Comparison of ENCODE assay signal across 9 cellular contexts in genomic region chr14:64800000-64800399, GRCh38.
DNase-seq lines count a peak whose midpoint lies in the region; ATAC-seq and TF ChIP-seq lines count a peak whose summit lies in the region.
"Had no signal": no experiment of that assay in that cellular context is flagged by ENCODE, and none has a peak within 500 bp of the region (broad histone marks: within the 10 kb centered on the region; RNA-seq: fewer than 3 reads in every experiment).

No MANE protein-coding gene starts in this region.

- ATAC-seq in left ventricle myocardium superior (peak; percentile 79), upper lobe of right lung (peak; percentile 76)

- no peaks in the 10 kb centered on the region for H3K9me3 ChIP-seq in upper lobe of right lung

- CTCF ChIA-PET in activated CD4-positive, alpha-beta T cell treated with anti-CD3 and anti-CD28 coated beads, Interleukin-2, amount 10 ng/mL, durations not matched to agents 7 days and 5 days (lab: Charles Lee), result interaction anchor here (0.7 to 2.0 kb wide), 5 partner anchors 15 to 128 kb away, joined by 3 to 4 read pairs (median 4); no protein-coding TSS in a partner anchor

- TF ChIP-seq CTCF in AG09309 (IDR thresholded peaks at IDR 0.05; ENCODE audit: control insufficient read depth, insufficient read depth, low read depth, low read length, missing control alignments), result peak; percentile 73
- peak; percentile 50 for TF ChIP-seq CTCF in upper lobe of right lung (IDR thresholded peaks at IDR 0.05)

- no peaks in the 10 kb centered on the region for H3K4me1 Mint-ChIP-seq in activated CD4-positive, alpha-beta T cell treated with anti-CD3 and anti-CD28 coated beads, Interleukin-2, amount 10 ng/mL, durations not matched to agents 7 days and 5 days

- no peak overlapping the region for H3K4me3 Mint-ChIP-seq in activated CD4-positive, alpha-beta T cell treated with anti-CD3 and anti-CD28 coated beads, Interleukin-2, amount 10 ng/mL, durations not matched to agents 7 days and 5 days
- H3K4me3 Mint-ChIP-seq: brain had no signal

- no peaks in the 10 kb centered on the region for H3K9me3 Mint-ChIP-seq in activated CD4-positive, alpha-beta T cell treated with anti-CD3 and anti-CD28 coated beads, Interleukin-2, amount 10 ng/mL, durations not matched to agents 7 days and 5 days
- H3K9me3 Mint-ChIP-seq: brain had no signal

- no peaks in the 10 kb centered on the region for H3K27me3 ChIP-seq in upper lobe of right lung

- intact Hi-C loops in left ventricle myocardium superior (cut with micrococcal nuclease) (no loop called here), upper lobe of right lung (cut with DNase I) (no loop called here)

- no peak overlapping the region for H3K27ac Mint-ChIP-seq in activated CD4-positive, alpha-beta T cell treated with anti-CD3 and anti-CD28 coated beads, Interleukin-2, amount 10 ng/mL, durations not matched to agents 7 days and 5 days
- H3K27ac Mint-ChIP-seq: brain had no signal

- no peaks in the 10 kb centered on the region for H3K36me3 Mint-ChIP-seq in activated CD4-positive, alpha-beta T cell treated with anti-CD3 and anti-CD28 coated beads, Interleukin-2, amount 10 ng/mL, durations not matched to agents 7 days and 5 days (ENCODE audit: low read depth)

- peaks cover 7% of the 10 kb centered on the region for H3K27me3 Mint-ChIP-seq in activated CD4-positive, alpha-beta T cell treated with anti-CD3 and anti-CD28 coated beads, Interleukin-2, amount 10 ng/mL, durations not matched to agents 7 days and 5 days
- H3K27me3 Mint-ChIP-seq: brain had no signal

- no peak overlapping the region for H3K27ac ChIP-seq in upper lobe of right lung

- POLR2A ChIA-PET in activated CD4-positive, alpha-beta T cell treated with anti-CD3 and anti-CD28 coated beads, Interleukin-2, amount 10 ng/mL, durations not matched to agents 7 days and 5 days (lab: Charles Lee), result no interaction called here

- H3K4me1 ChIP-seq in upper lobe of right lung, result no peaks in the 10 kb centered on the region

- DNase-seq in AG09309 (ENCODE audit: low read depth), result no peak
- DNase-seq in H4 (ENCODE audit: low spot score), result peak; percentile 29
- DNase-seq in activated CD4-positive, alpha-beta T cell treated with anti-CD3 and anti-CD28 coated beads, Interleukin-2, amount 10 ng/mL, durations not matched to agents 7 days and 5 days, result peak; percentile 27
- DNase-seq in left ventricle myocardium superior, result peak; percentile 55
- no peak for DNase-seq in upper lobe of right lung
- no peak for DNase-seq in NCI-H1930 (lab: John Stamatoyannopoulos, UW)
- DNase-seq in CD1c-positive myeloid dendritic cell (ENCODE audit: extremely low spot score), result no peak
- DNase-seq in HuH-7.5 (ENCODE audit: low spot score), result no peak

- no peaks in the 10 kb centered on the region for H3K36me3 ChIP-seq in upper lobe of right lung

- H3K4me3 ChIP-seq in AG09309 (ENCODE audit: control insufficient read depth, low read depth, low read length) (no peak overlapping the region), upper lobe of right lung (no peak overlapping the region)

Comparison
In these comparisons a context has a peak if more than half of its experiments do, and no peak if none do; other contexts are left out.
1. DNase-seq: peak in H4 (single experiment), activated CD4-positive, alpha-beta T cell treated with anti-CD3 and anti-CD28 coated beads, Interleukin-2, amount 10 ng/mL, durations not matched to agents 7 days and 5 days (single experiment) and left ventricle myocardium superior (single experiment); none in AG09309 (single experiment), upper lobe of right lung (single experiment), NCI-H1930 (0 of 2), CD1c-positive myeloid dendritic cell (single experiment) and HuH-7.5 (single experiment).